ENCODE assay signal across 8 cellular contexts in the genomic region with DNA sequence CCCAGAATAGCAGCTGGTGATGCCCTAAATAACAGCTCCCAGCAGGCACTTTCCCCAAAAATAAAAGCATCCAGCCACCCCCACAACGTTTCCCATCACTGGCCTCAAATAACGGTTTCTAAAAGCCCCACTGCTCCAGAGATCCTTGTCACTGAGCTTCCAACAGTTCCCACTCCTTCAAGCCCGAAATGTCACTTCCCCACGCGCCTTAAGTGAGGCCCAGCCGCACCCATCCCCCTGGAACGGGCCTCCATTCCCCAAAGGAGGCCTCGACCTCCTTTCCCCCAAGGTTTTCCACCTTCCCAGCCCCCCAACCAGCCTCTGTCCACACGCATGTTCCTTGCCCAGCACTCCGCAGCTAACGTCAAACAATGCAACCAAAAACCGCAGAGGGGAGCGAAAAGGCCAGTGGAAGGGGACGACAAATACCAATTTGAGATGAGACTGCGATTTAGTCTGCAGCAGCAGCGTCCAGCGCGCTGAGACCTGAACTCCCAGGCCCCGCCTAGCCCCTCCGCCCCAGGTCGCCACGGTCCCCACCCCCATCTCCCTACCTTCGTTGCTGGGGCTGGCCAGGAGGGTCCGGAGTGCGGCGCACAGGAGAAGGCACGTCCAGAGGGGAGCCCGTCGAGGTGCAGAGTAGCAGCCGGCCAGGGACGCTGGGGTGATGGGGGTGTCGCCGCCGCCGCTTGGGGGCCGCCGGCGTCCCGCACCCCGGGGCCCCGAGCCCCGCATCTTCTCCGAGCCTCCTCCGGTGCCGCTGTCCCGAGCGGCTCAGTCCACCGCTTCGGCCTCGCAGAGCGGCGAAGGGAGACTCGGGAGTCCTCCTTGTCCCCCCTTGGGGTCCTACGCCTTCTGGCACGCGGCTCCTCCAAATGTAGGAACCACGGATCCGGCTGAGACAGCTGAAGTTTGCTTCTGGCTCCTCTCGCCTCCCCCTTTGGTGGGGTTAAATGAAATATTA. TPM values are rescaled to one million over a fixed set of nuclear protein-coding genes. Genes with fewer than 3 reads are reported as not detected.
DNase-seq lines count a peak whose midpoint lies in the region; ATAC-seq, FAIRE-seq and TF ChIP-seq lines count a peak whose summit lies in the region.
"Had no signal": no experiment of that assay in that cellular context is flagged by ENCODE, and none has a peak within 500 bp of the region (broad histone marks: within the 10 kb centered on the region; RNA-seq: fewer than 3 reads in every experiment).

No MANE protein-coding gene starts in this region.

- H3K9me3 Mint-ChIP-seq in brain, result peaks cover 0 to 5% (median 0%) of the 10 kb centered on the region in 5 experiments

- FAIRE-seq in keratinocyte (lab: Jason Lieb, UNC), result no peak

- TF ChIP-seq CTCF in brain (conservative IDR thresholded peaks at IDR 0.05) (no peak), keratinocyte (optimal IDR thresholded peaks at IDR 0.05 in 1 of 3, IDR thresholded peaks at IDR 0.05 in 1 of 3, conservative IDR thresholded peaks at IDR 0.05 in 1 of 3; ENCODE audit: extremely low read depth in 1 of 3, insufficient read depth in 2 of 3, low read length in 3 of 3) (no peak)

- no peaks in the 10 kb centered on the region for H3K36me3 ChIP-seq in HUES6 (ENCODE audit: control insufficient read depth, insufficient read depth, low read length)
- no peaks in the 10 kb centered on the region for H3K36me3 ChIP-seq in keratinocyte (ENCODE audit: control insufficient read depth in 2 of 2, extremely low read depth in 1 of 2, insufficient read depth in 2 of 2, low read length in 2 of 2)
- no peaks in the 10 kb centered on the region for H3K36me3 ChIP-seq in stomach smooth muscle (ENCODE audit: control insufficient read depth in 2 of 2, insufficient read depth in 2 of 2, low read length in 2 of 2)

- H3K9me1 ChIP-seq in keratinocyte (ENCODE audit: control insufficient read depth, extremely low read depth, insufficient read depth, low read length), result no peaks in the 10 kb centered on the region

- H3K9me3 ChIP-seq in HUES6 (ENCODE audit: control insufficient read depth, insufficient read depth, low read depth, low read length), result no peaks in the 10 kb centered on the region
- H3K9me3 ChIP-seq in keratinocyte (ENCODE audit: control insufficient read depth, low read depth, low read length), result no peaks in the 10 kb centered on the region
- H3K9me3 ChIP-seq in stomach smooth muscle (ENCODE audit: control insufficient read depth in 2 of 2, low read length in 2 of 2), result no peaks in the 10 kb centered on the region

- H4K20me1 ChIP-seq in keratinocyte (ENCODE audit: control insufficient read depth, extremely low read depth, insufficient read depth, low read length), result peaks cover 2% of the 10 kb centered on the region

- no peaks in the 10 kb centered on the region for H3K36me3 Mint-ChIP-seq in brain

- H3K27ac ChIP-seq in HUES6 (ENCODE audit: low read depth, low read length) (no peak overlapping the region), keratinocyte (ENCODE audit: control insufficient read depth, insufficient read depth, low read length) (no peak overlapping the region), stomach smooth muscle (ENCODE audit: low read length) (no peak overlapping the region)

- H3K79me2 ChIP-seq in keratinocyte (ENCODE audit: control insufficient read depth, insufficient read depth, low read length), result no peaks in the 10 kb centered on the region

- H3K4me3 ChIP-seq in HUES6 (ENCODE audit: low read depth, low read length), result peak overlapping the region; percentile 59
- peak overlapping the region in 2 of 3 experiments; percentile 61 to 62 for H3K4me3 ChIP-seq in keratinocyte (ENCODE audit: control insufficient read depth in 2 of 3, extremely low read depth in 1 of 3, insufficient read depth in 2 of 3, low read depth in 1 of 3, low read length in 3 of 3)
- H3K4me3 ChIP-seq in stomach smooth muscle (ENCODE audit: low read length in 2 of 2), result peak overlapping the region; percentile 71 to 85

- H3K4me2 ChIP-seq in keratinocyte (ENCODE audit: control insufficient read depth, extremely low read depth, insufficient read depth, low read depth, low read length), result peak overlapping the region; percentile 86

- peak overlapping the region; percentile 91 to 97 (median 95) for H3K4me3 Mint-ChIP-seq in brain

- peak overlapping the region; percentile 91 to 98 (median 98) for H3K27ac Mint-ChIP-seq in brain

- peak overlapping the region; percentile 8 for H2AFZ ChIP-seq in keratinocyte (ENCODE audit: control insufficient read depth, low read length)

- no peak for ATAC-seq in HG03378 (IDR thresholded peaks at IDR 0.05; ENCODE audit: unreplicated experiment)
- ATAC-seq in esophagus mucosa, result no peak
- ATAC-seq in GM19035 (IDR thresholded peaks at IDR 0.05; ENCODE audit: unreplicated experiment), result no peak

- dilution Hi-C loops in keratinocyte (cut with MboI; ENCODE audit: extremely low pct_ligation_motif_present, low sequenced_read_pairs), result no loop called here

- H3K4me1 ChIP-seq in HUES6 (ENCODE audit: control insufficient read depth, insufficient read depth, low read length) (peaks cover 17% of the 10 kb centered on the region; the same call in 1 of the 2 replicates), keratinocyte (ENCODE audit: control insufficient read depth, extremely low read depth, insufficient read depth, low read length) (peaks cover 11% of the 10 kb centered on the region), stomach smooth muscle (ENCODE audit: control insufficient read depth, insufficient read depth, low read length) (peaks cover 19% of the 10 kb centered on the region)

- H3K9ac ChIP-seq in HUES6 (ENCODE audit: low read length) (no peak overlapping the region), keratinocyte (ENCODE audit: control insufficient read depth, extremely low read depth, insufficient read depth, low read length) (no peak overlapping the region), stomach smooth muscle (ENCODE audit: low read length in 2 of 2) (peak overlapping the region in 1 of 2 donors; percentile 56)

- H3K4me1 Mint-ChIP-seq in brain, result peaks cover 49% of the 10 kb centered on the region

- peaks cover 49% of the 10 kb centered on the region for H3K27me3 Mint-ChIP-seq in brain

- no peak for DNase-seq in keratinocyte (ENCODE audit: low read depth, low spot score)

- H3K27me3 ChIP-seq in HUES6 (ENCODE audit: control insufficient read depth, insufficient read depth, low read length), result peaks cover 80% of the 10 kb centered on the region
- peaks cover 42% of the 10 kb centered on the region for H3K27me3 ChIP-seq in keratinocyte (ENCODE audit: control insufficient read depth, extremely low read depth, insufficient read depth, low read length)
- H3K27me3 ChIP-seq in stomach smooth muscle (ENCODE audit: control insufficient read depth in 1 of 2, insufficient read depth in 2 of 2, low read length in 2 of 2), result peaks cover 25 to 28% of the 10 kb centered on the region in 2 donors

RNA-seq across cellular contexts. Expression of a gene that starts 1.0 kb away (rescaled TPM):
- polyA plus RNA-seq in brain (ENCODE audit: insufficient read depth, low read depth, low replicate concordance) (0.44 TPM), keratinocyte (not detected in 3 replicates)
- polyA plus RNA-seq in keratinocyte (2011; ENCODE audit: low read depth), result not detected
- polyA plus RNA-seq in keratinocyte (2011; cell fraction: cytosol; rRNA removed), result not detected in 2 replicates
- polyA plus RNA-seq in keratinocyte (2011; cell fraction: nucleus; rRNA removed), result not detected in 2 replicates
- not detected in 2 replicates for polyA plus RNA-seq in keratinocyte (2012; ENCODE audit: low replicate concordance)
- polyA minus RNA-seq in keratinocyte, result not detected in 3 replicates
- polyA minus RNA-seq in keratinocyte (2011; cell fraction: cytosol; rRNA and poly(A)+ RNA removed), result not detected
- polyA minus RNA-seq in keratinocyte (2011; cell fraction: nucleus; rRNA and poly(A)+ RNA removed), result not detected in 2 replicates
- total RNA-seq in esophagus mucosa, result not detected
- total RNA-seq: mesenteric fat pad had no signal
